In genomic region chr10:73732931-73733623, GRCh38 we compare ENCODE assay signal across 21 cellular contexts. TPM values are rescaled to one million over a fixed set of nuclear protein-coding genes. Genes with fewer than 3 reads are reported as not detected.
DNase-seq lines count a peak whose midpoint lies in the region; ATAC-seq, FAIRE-seq and TF ChIP-seq lines count a peak whose summit lies in the region.
"Had no signal": no experiment of that assay in that cellular context is flagged by ENCODE, and none has a peak within 500 bp of the region (broad histone marks: within the 10 kb centered on the region; RNA-seq: fewer than 3 reads in every experiment).

No MANE protein-coding gene starts in this region.

- H3K4me3 ChIP-seq in HepG2 (replicated peaks in 1 of 3; ENCODE audit: insufficient read depth in 1 of 3, low read depth in 2 of 3, low read length in 3 of 3) = no peak overlapping the region
- H3K4me3 ChIP-seq in right lobe of liver = no peak overlapping the region
- H3K4me3 ChIP-seq: GM23248, PC-9 had no signal

- ATAC-seq in HepG2 (no peak), right lobe of liver (no peak), WTC11 (peak; percentile 6), HG03439 (IDR thresholded peaks at IDR 0.05; ENCODE audit: unreplicated experiment) (no peak)
- ATAC-seq: HCT116, SK-N-SH treated with all-trans-retinoic acid at 6 μM for 48 hours had no signal

- no peak for TF ChIP-seq POLR2A in HepG2 (IDR thresholded peaks at IDR 0.05; ENCODE audit: insufficient read depth in 1 of 2, low read depth in 2 of 2, low read length in 2 of 2)
- no peak for TF ChIP-seq POLR2A in right lobe of liver (IDR thresholded peaks at IDR 0.05)

- H3K36me3 Mint-ChIP-seq in WTC11 = peaks cover 8% of the 10 kb centered on the region; the same call in 1 of the 2 replicates
- H3K36me3 Mint-ChIP-seq: CD4-positive, CD25-positive, alpha-beta regulatory T cell had no signal

- POLR2A ChIA-PET in HepG2 (lab: Yijun Ruan, JAX) (no interaction called here), WTC11 (lab: Charles Lee) (interaction anchor here (1.6 kb wide), 1 partner anchor 10 kb away, joined by 6 read pairs; no protein-coding TSS in a partner anchor)

- CTCF ChIA-PET in HepG2 (lab: Yijun Ruan, JAX; ENCODE audit: low intra/inter-chr PET ratio, low total read pairs) (no interaction called here), WTC11 (lab: Charles Lee) (interaction anchor here (0.6 to 1.6 kb wide), 5 partner anchors 36 to 224 kb away, joined by 3 to 7 read pairs (median 3); a partner anchor contains a TSS)

- no peak for TF ChIP-seq RAD21 in HepG2 (CRISPR knock-in tag; IDR thresholded peaks at IDR 0.05)

- H3K9me3 ChIP-seq in HepG2 (ENCODE audit: low read length) = no peaks in the 10 kb centered on the region
- no peaks in the 10 kb centered on the region for H3K9me3 ChIP-seq in right lobe of liver

- no peak overlapping the region for H2AFZ ChIP-seq in HepG2 (ENCODE audit: low read length)
- H2AFZ ChIP-seq: GM23248, PC-9 had no signal

- 0 out of 2 replicates have a peak, but pooled peaks cover 2% of the 10 kb centered on the region for H3K4me1 Mint-ChIP-seq in WTC11

- no peak for FAIRE-seq in HepG2 (lab: Jason Lieb, UNC)
- FAIRE-seq: GM18507, HTR-8/SVneo had no signal

- H3K9me3 Mint-ChIP-seq in WTC11 = no peaks in the 10 kb centered on the region

- TF ChIP-seq EP300 in HepG2 (IDR thresholded peaks at IDR 0.05; ENCODE audit: low read depth in 2 of 2, low read length in 2 of 2) (no peak), HepG2 (CRISPR knock-in tag; IDR thresholded peaks at IDR 0.05; ENCODE audit: borderline replicate concordance) (no peak)

- no TSS peak for BruUV-seq in HepG2 (replicated peaks; lab: Mats Ljungman, UMichigan)

- DNase-seq in HepG2 (ENCODE audit: low spot score) = no peak
- no peak for DNase-seq in right lobe of liver
- peak; percentile 38 for DNase-seq in WTC11 (ENCODE audit: low spot score)
- no peak for DNase-seq in iPS-NIHi11 (ENCODE audit: low spot score)
- DNase-seq: CD4-positive, CD25-positive, alpha-beta regulatory T cell; DMS79; GM23248; IMR-90; NCI-H1105; NCI-H146; NCI-H2029; NCI-H226; NCI-H510A treated with DMSO at 0.1 percent for 48 hours; NCI-H748 treated with DMSO at 0.1 percent for 48 hours; PC-9; RPMI8226 had no signal

- H4K20me1 ChIP-seq in HepG2 (ENCODE audit: insufficient read depth, low read length) = no peaks in the 10 kb centered on the region

- intact Hi-C loops in HepG2 (cut with micrococcal nuclease; ENCODE audit: unreplicated experiment) = no loop called here
- intact Hi-C loops in right lobe of liver (cut with DNase I) = no loop called here

- H3K79me2 ChIP-seq in HepG2 (ENCODE audit: insufficient read depth, low read length) = peaks cover 13% of the 10 kb centered on the region

- no peak overlapping the region for H3K9ac ChIP-seq in HepG2 (ENCODE audit: insufficient read depth, low read depth, low read length)
- H3K9ac ChIP-seq: GM23248 had no signal

- no peaks in the 10 kb centered on the region for H3K27me3 Mint-ChIP-seq in WTC11 (ENCODE audit: low read depth)
- H3K27me3 Mint-ChIP-seq: CD4-positive, CD25-positive, alpha-beta regulatory T cell had no signal

- TF ChIP-seq CTCF in HepG2 (CRISPR knock-in tag; IDR thresholded peaks at IDR 0.05) = no peak
- no peak for TF ChIP-seq CTCF in right lobe of liver (IDR thresholded peaks at IDR 0.05)
- TF ChIP-seq CTCF in WTC11 (IDR thresholded peaks at IDR 0.05) = no peak

- in situ Hi-C loops in HepG2 (cut with HindIII; ENCODE audit: extremely low pct_ligation_motif_present, low pct_unique_long_range_greater_than_20kb) = no loop called here

- no peaks in the 10 kb centered on the region; the same call in 1 of the 2 replicates for H3K4me1 ChIP-seq in HepG2 (ENCODE audit: insufficient read depth, low read length)
- H3K4me1 ChIP-seq in right lobe of liver = peaks cover 0 to 16% (median 4%) of the 10 kb centered on the region in 4 donors

- no peaks in the 10 kb centered on the region for H3K36me3 ChIP-seq in HepG2 (replicated peaks in 1 of 2; ENCODE audit: control insufficient read depth in 1 of 2, insufficient read depth in 2 of 2, low read length in 2 of 2)
- peaks cover 0 to 12% (median 0%) of the 10 kb centered on the region in 4 donors for H3K36me3 ChIP-seq in right lobe of liver

- no peak overlapping the region for H3K4me2 ChIP-seq in HepG2 (ENCODE audit: low read depth, low read length)
- H3K4me2 ChIP-seq: PC-9 had no signal

- WGBS in HepG2 (ENCODE audit: low lambda C conversion rate) = 97% methylated on average over 49 of the region's 84 CpGs
- WGBS in right lobe of liver (ENCODE audit: insufficient coverage, low coverage, low lambda C conversion rate, missing lambda C conversion rate) = 92% methylated on average over 19 of the region's 84 CpGs

- H3K27ac Mint-ChIP-seq in WTC11 = no peak overlapping the region

- H3K27ac ChIP-seq in HepG2 (ENCODE audit: extremely low read length, insufficient read depth, low read length) (no peak overlapping the region), right lobe of liver (no peak overlapping the region)
- H3K27ac ChIP-seq: GM23248, PC-9 had no signal

- H3K4me3 Mint-ChIP-seq in WTC11 = no peak overlapping the region

- H3K27me3 ChIP-seq in HepG2 (ENCODE audit: control insufficient read depth in 1 of 2, insufficient read depth in 2 of 2, low read length in 2 of 2) (no peaks in the 10 kb centered on the region; a peak in 1 of 5 replicates), right lobe of liver (no peaks in the 10 kb centered on the region)

RNA-seq across cellular contexts. Expression of gene SEC24C, which starts 11.1 kb away (rescaled TPM):
- 63.1 and 66.5 TPM in 2 replicates for total RNA-seq in HepG2 (2016; rRNA removed; fragmentation: Illumina TruSeq; extraction: Trizol)
- 5.7 and 6.6 TPM in 2 replicates for total RNA-seq in HepG2 (2016; cell fraction: cytosol; rRNA removed; fragmentation: Illumina TruSeq; extraction: Trizol; ENCODE audit: low read depth)
- 57.3 and 62.0 TPM in 2 replicates for total RNA-seq in HepG2 (2016; cell fraction: insoluble cytoplasmic fraction; rRNA removed; fragmentation: Illumina TruSeq; extraction: Trizol)
- total RNA-seq in HepG2 (2016; cell fraction: membrane; rRNA removed; fragmentation: Illumina TruSeq; extraction: Trizol) = 19.5 and 20.7 TPM in 2 replicates
- 36.4 and 38.8 TPM in 2 replicates for total RNA-seq in HepG2 (2016; cell fraction: nucleus; rRNA removed; fragmentation: Illumina TruSeq; extraction: Trizol)
- 66.4 and 74.3 TPM in 2 replicates for polyA plus RNA-seq in HepG2 (2011; rRNA removed)
- polyA plus RNA-seq in HepG2 (2011; cell fraction: cytosol; rRNA removed) = 40.0 and 44.0 TPM in 2 replicates
- polyA plus RNA-seq in HepG2 (2011; cell fraction: nucleus; rRNA removed) = 134 and 139 TPM in 2 replicates
- polyA plus RNA-seq in HepG2 (2012) = 42.2 and 45.9 TPM in 2 replicates
- 3.5 and 3.8 TPM in 2 replicates for polyA plus RNA-seq in HepG2 (2016; cell fraction: cytosol; fragmentation: Illumina TruSeq; extraction: Trizol; ENCODE audit: low read depth)
- polyA plus RNA-seq in HepG2 (2016; cell fraction: insoluble cytoplasmic fraction; fragmentation: Illumina TruSeq; extraction: Trizol; ENCODE audit: low read depth) = 45.3 and 53.1 TPM in 2 replicates
- polyA plus RNA-seq in HepG2 (2016; cell fraction: membrane; fragmentation: Illumina TruSeq; extraction: Trizol; ENCODE audit: low read depth) = 8.7 and 10.2 TPM in 2 replicates
- 60.4 and 69.2 TPM in 2 replicates for polyA plus RNA-seq in HepG2 (2016; cell fraction: nucleus; fragmentation: Illumina TruSeq; extraction: Trizol; ENCODE audit: insufficient read depth, low read depth)
- 140 and 157 TPM in 2 replicates for polyA minus RNA-seq in HepG2 (2011; rRNA and poly(A)+ RNA removed; ENCODE audit: low replicate concordance)
- 50.5 and 52.3 TPM in 2 replicates for polyA minus RNA-seq in HepG2 (2011; cell fraction: cytosol; rRNA and poly(A)+ RNA removed)
- 40.4 and 42.8 TPM in 2 replicates for polyA minus RNA-seq in HepG2 (2011; cell fraction: nucleus; rRNA and poly(A)+ RNA removed)
- total RNA-seq in right lobe of liver = 10 to 100 TPM; 39.4 to 43.4 (median 41.0) TPM
- 64.2 to 74.2 TPM (median 64.5 TPM) in 3 replicates for total RNA-seq in WTC11 (2021)

RNA-seq across cellular contexts. Expression of gene AGAP5, which starts 35.2 kb away (rescaled TPM):
- total RNA-seq in HepG2 (2016; rRNA removed; fragmentation: Illumina TruSeq; extraction: Trizol) (2.4 and 5.3 TPM in 2 replicates), right lobe of liver (1 to 10 TPM; 2.5 to 6.2 (median 4.5) TPM), WTC11 (2021) (7.5 to 10.4 TPM (median 9.3 TPM) in 3 replicates)
- total RNA-seq in HepG2 (2016; cell fraction: cytosol; rRNA removed; fragmentation: Illumina TruSeq; extraction: Trizol; ENCODE audit: low read depth) = 11.4 and 13.8 TPM in 2 replicates
- total RNA-seq in HepG2 (2016; cell fraction: insoluble cytoplasmic fraction; rRNA removed; fragmentation: Illumina TruSeq; extraction: Trizol) = 2.6 and 5.2 TPM in 2 replicates
- 6.0 and 7.5 TPM in 2 replicates for total RNA-seq in HepG2 (2016; cell fraction: membrane; rRNA removed; fragmentation: Illumina TruSeq; extraction: Trizol)
- 7.7 and 8.0 TPM in 2 replicates for total RNA-seq in HepG2 (2016; cell fraction: nucleus; rRNA removed; fragmentation: Illumina TruSeq; extraction: Trizol)
- polyA plus RNA-seq in HepG2 (2011; rRNA removed) = 7.9 and 8.7 TPM in 2 replicates
- polyA plus RNA-seq in HepG2 (2011; cell fraction: cytosol; rRNA removed) = 2.3 and 2.9 TPM in 2 replicates
- polyA plus RNA-seq in HepG2 (2011; cell fraction: nucleus; rRNA removed) = 29.4 and 34.8 TPM in 2 replicates
- 4.3 and 4.9 TPM in 2 replicates for polyA plus RNA-seq in HepG2 (2012)
- 0.55 and 0.72 TPM in 2 replicates for polyA plus RNA-seq in HepG2 (2016; cell fraction: cytosol; fragmentation: Illumina TruSeq; extraction: Trizol; ENCODE audit: low read depth)
- polyA plus RNA-seq in HepG2 (2016; cell fraction: insoluble cytoplasmic fraction; fragmentation: Illumina TruSeq; extraction: Trizol; ENCODE audit: low read depth) = 0.89 and 2.3 TPM in 2 replicates
- polyA plus RNA-seq in HepG2 (2016; cell fraction: membrane; fragmentation: Illumina TruSeq; extraction: Trizol; ENCODE audit: low read depth) = 0.94 and 1.8 TPM in 2 replicates
- polyA plus RNA-seq in HepG2 (2016; cell fraction: nucleus; fragmentation: Illumina TruSeq; extraction: Trizol; ENCODE audit: insufficient read depth, low read depth) = 25.7 and 29.4 TPM in 2 replicates
- 2.0 and 5.8 TPM in 2 replicates for polyA minus RNA-seq in HepG2 (2011; rRNA and poly(A)+ RNA removed; ENCODE audit: low replicate concordance)
- polyA minus RNA-seq in HepG2 (2011; cell fraction: cytosol; rRNA and poly(A)+ RNA removed) = 2.1 and 2.5 TPM in 2 replicates
- 10.9 TPM in 2 replicates for polyA minus RNA-seq in HepG2 (2011; cell fraction: nucleus; rRNA and poly(A)+ RNA removed)

RNA-seq across cellular contexts. Expression of gene CHCHD1, which starts 48.8 kb away (rescaled TPM):
- total RNA-seq in HepG2 (2016; rRNA removed; fragmentation: Illumina TruSeq; extraction: Trizol) = 71.2 and 91.7 TPM in 2 replicates
- 16.2 and 16.7 TPM in 2 replicates for total RNA-seq in HepG2 (2016; cell fraction: cytosol; rRNA removed; fragmentation: Illumina TruSeq; extraction: Trizol; ENCODE audit: low read depth)
- 69.8 and 94.8 TPM in 2 replicates for total RNA-seq in HepG2 (2016; cell fraction: insoluble cytoplasmic fraction; rRNA removed; fragmentation: Illumina TruSeq; extraction: Trizol)
- total RNA-seq in HepG2 (2016; cell fraction: membrane; rRNA removed; fragmentation: Illumina TruSeq; extraction: Trizol) = 32.5 and 34.2 TPM in 2 replicates
- 30.4 and 32.6 TPM in 2 replicates for total RNA-seq in HepG2 (2016; cell fraction: nucleus; rRNA removed; fragmentation: Illumina TruSeq; extraction: Trizol)
- 30.6 and 36.9 TPM in 2 replicates for polyA plus RNA-seq in HepG2 (2011; rRNA removed)
- polyA plus RNA-seq in HepG2 (2011; cell fraction: cytosol; rRNA removed) = 35.1 and 36.6 TPM in 2 replicates
- 8.8 and 9.9 TPM in 2 replicates for polyA plus RNA-seq in HepG2 (2011; cell fraction: nucleus; rRNA removed)
- 40.1 and 41.3 TPM in 2 replicates for polyA plus RNA-seq in HepG2 (2012)
- polyA plus RNA-seq in HepG2 (2016; cell fraction: cytosol; fragmentation: Illumina TruSeq; extraction: Trizol; ENCODE audit: low read depth) = 16.6 and 17.9 TPM in 2 replicates
- 90.2 and 95.1 TPM in 2 replicates for polyA plus RNA-seq in HepG2 (2016; cell fraction: insoluble cytoplasmic fraction; fragmentation: Illumina TruSeq; extraction: Trizol; ENCODE audit: low read depth)
- 27.2 and 27.4 TPM in 2 replicates for polyA plus RNA-seq in HepG2 (2016; cell fraction: membrane; fragmentation: Illumina TruSeq; extraction: Trizol; ENCODE audit: low read depth)
- polyA plus RNA-seq in HepG2 (2016; cell fraction: nucleus; fragmentation: Illumina TruSeq; extraction: Trizol; ENCODE audit: insufficient read depth, low read depth) = 45.9 and 52.1 TPM in 2 replicates
- 5.0 and 8.3 TPM in 2 replicates for polyA minus RNA-seq in HepG2 (2011; rRNA and poly(A)+ RNA removed; ENCODE audit: low replicate concordance)
- polyA minus RNA-seq in HepG2 (2011; cell fraction: cytosol; rRNA and poly(A)+ RNA removed) = 5.5 TPM in 2 replicates
- polyA minus RNA-seq in HepG2 (2011; cell fraction: nucleus; rRNA and poly(A)+ RNA removed) = 7.7 and 9.1 TPM in 2 replicates
- 10 to 100 TPM; 13.0 to 25.1 (median 17.4) TPM for total RNA-seq in right lobe of liver
- 45.9 to 47.9 TPM (median 45.9 TPM) in 3 replicates for total RNA-seq in WTC11 (2021)

RNA-seq across cellular contexts. Expression of gene ZSWIM8, which starts 52.3 kb away (rescaled TPM):
- total RNA-seq in HepG2 (2016; rRNA removed; fragmentation: Illumina TruSeq; extraction: Trizol) (21.0 and 39.9 TPM in 2 replicates), right lobe of liver (100 to 1,000 TPM in 1 of 6 experiments, 10 to 100 TPM in 5; 52.2 to 107 (median 77.5) TPM), WTC11 (2021) (50.5 to 59.1 TPM (median 53.2 TPM) in 3 replicates)
- total RNA-seq in HepG2 (2016; cell fraction: cytosol; rRNA removed; fragmentation: Illumina TruSeq; extraction: Trizol; ENCODE audit: low read depth) = 5.7 and 8.2 TPM in 2 replicates
- 13.7 and 36.6 TPM in 2 replicates for total RNA-seq in HepG2 (2016; cell fraction: insoluble cytoplasmic fraction; rRNA removed; fragmentation: Illumina TruSeq; extraction: Trizol)
- total RNA-seq in HepG2 (2016; cell fraction: membrane; rRNA removed; fragmentation: Illumina TruSeq; extraction: Trizol) = 9.3 and 11.2 TPM in 2 replicates
- 35.4 and 47.5 TPM in 2 replicates for total RNA-seq in HepG2 (2016; cell fraction: nucleus; rRNA removed; fragmentation: Illumina TruSeq; extraction: Trizol)
- polyA plus RNA-seq in HepG2 (2011; rRNA removed) = 98.2 and 142 TPM in 2 replicates
- 41.1 and 57.3 TPM in 2 replicates for polyA plus RNA-seq in HepG2 (2011; cell fraction: cytosol; rRNA removed)
- polyA plus RNA-seq in HepG2 (2011; cell fraction: nucleus; rRNA removed) = 505 and 598 TPM in 2 replicates
- 43.3 and 58.7 TPM in 2 replicates for polyA plus RNA-seq in HepG2 (2012)
- 3.7 and 6.8 TPM in 2 replicates for polyA plus RNA-seq in HepG2 (2016; cell fraction: cytosol; fragmentation: Illumina TruSeq; extraction: Trizol; ENCODE audit: low read depth)
- polyA plus RNA-seq in HepG2 (2016; cell fraction: insoluble cytoplasmic fraction; fragmentation: Illumina TruSeq; extraction: Trizol; ENCODE audit: low read depth) = 21.2 and 30.3 TPM in 2 replicates
- 6.6 and 11.5 TPM in 2 replicates for polyA plus RNA-seq in HepG2 (2016; cell fraction: membrane; fragmentation: Illumina TruSeq; extraction: Trizol; ENCODE audit: low read depth)
- polyA plus RNA-seq in HepG2 (2016; cell fraction: nucleus; fragmentation: Illumina TruSeq; extraction: Trizol; ENCODE audit: insufficient read depth, low read depth) = 118 and 128 TPM in 2 replicates
- polyA minus RNA-seq in HepG2 (2011; rRNA and poly(A)+ RNA removed; ENCODE audit: low replicate concordance) = 83.5 and 181 TPM in 2 replicates
- polyA minus RNA-seq in HepG2 (2011; cell fraction: cytosol; rRNA and poly(A)+ RNA removed) = 31.5 and 36.5 TPM in 2 replicates
- polyA minus RNA-seq in HepG2 (2011; cell fraction: nucleus; rRNA and poly(A)+ RNA removed) = 64.2 and 73.5 TPM in 2 replicates
